ENCODE assay signal across 7 cellular contexts in the genomic region with DNA sequence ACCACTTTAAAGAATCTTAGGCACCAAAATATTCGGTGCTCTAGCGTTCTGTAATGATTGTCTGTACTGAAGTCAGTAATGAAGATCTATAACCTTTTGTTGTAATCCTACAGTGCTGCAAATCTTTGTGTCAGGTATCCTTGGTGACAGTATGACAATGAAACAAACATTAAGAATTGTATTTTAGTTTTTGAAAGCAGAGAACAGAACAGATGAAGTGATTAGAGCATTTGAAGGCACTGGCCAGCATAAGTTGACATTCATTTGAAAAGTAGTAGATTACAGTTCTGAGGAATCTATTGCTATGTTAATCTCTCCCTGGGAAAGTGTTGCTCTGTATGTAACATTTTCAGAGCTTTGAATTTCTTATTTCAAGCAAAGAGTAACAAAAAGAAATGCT.
"Had no signal": no experiment of that assay in that cellular context is flagged by ENCODE, and none has a peak within 500 bp of the region (broad histone marks: within the 10 kb centered on the region; RNA-seq: fewer than 3 reads in every experiment).

No MANE protein-coding gene starts in this region.

- H3K27ac ChIP-seq: HL-60 had no signal

- DNase-seq: GOT3, H7, HCEC 1CT, IMR-90, KG1 had no signal

- H3K4me3 ChIP-seq: K562 had no signal
